Comparison of ENCODE assay signal across 2 cellular contexts in genomic region chr6:20437639-20438038, GRCh38.
TF ChIP-seq lines count a peak whose summit lies in the region.

No MANE protein-coding gene starts in this region.

TF ChIP-seq in GM23338, 12 proteins besides CTCF, POLR2A, EP300 and RAD21 (continued from another document):
- TF ChIP-seq, protein P1, sequence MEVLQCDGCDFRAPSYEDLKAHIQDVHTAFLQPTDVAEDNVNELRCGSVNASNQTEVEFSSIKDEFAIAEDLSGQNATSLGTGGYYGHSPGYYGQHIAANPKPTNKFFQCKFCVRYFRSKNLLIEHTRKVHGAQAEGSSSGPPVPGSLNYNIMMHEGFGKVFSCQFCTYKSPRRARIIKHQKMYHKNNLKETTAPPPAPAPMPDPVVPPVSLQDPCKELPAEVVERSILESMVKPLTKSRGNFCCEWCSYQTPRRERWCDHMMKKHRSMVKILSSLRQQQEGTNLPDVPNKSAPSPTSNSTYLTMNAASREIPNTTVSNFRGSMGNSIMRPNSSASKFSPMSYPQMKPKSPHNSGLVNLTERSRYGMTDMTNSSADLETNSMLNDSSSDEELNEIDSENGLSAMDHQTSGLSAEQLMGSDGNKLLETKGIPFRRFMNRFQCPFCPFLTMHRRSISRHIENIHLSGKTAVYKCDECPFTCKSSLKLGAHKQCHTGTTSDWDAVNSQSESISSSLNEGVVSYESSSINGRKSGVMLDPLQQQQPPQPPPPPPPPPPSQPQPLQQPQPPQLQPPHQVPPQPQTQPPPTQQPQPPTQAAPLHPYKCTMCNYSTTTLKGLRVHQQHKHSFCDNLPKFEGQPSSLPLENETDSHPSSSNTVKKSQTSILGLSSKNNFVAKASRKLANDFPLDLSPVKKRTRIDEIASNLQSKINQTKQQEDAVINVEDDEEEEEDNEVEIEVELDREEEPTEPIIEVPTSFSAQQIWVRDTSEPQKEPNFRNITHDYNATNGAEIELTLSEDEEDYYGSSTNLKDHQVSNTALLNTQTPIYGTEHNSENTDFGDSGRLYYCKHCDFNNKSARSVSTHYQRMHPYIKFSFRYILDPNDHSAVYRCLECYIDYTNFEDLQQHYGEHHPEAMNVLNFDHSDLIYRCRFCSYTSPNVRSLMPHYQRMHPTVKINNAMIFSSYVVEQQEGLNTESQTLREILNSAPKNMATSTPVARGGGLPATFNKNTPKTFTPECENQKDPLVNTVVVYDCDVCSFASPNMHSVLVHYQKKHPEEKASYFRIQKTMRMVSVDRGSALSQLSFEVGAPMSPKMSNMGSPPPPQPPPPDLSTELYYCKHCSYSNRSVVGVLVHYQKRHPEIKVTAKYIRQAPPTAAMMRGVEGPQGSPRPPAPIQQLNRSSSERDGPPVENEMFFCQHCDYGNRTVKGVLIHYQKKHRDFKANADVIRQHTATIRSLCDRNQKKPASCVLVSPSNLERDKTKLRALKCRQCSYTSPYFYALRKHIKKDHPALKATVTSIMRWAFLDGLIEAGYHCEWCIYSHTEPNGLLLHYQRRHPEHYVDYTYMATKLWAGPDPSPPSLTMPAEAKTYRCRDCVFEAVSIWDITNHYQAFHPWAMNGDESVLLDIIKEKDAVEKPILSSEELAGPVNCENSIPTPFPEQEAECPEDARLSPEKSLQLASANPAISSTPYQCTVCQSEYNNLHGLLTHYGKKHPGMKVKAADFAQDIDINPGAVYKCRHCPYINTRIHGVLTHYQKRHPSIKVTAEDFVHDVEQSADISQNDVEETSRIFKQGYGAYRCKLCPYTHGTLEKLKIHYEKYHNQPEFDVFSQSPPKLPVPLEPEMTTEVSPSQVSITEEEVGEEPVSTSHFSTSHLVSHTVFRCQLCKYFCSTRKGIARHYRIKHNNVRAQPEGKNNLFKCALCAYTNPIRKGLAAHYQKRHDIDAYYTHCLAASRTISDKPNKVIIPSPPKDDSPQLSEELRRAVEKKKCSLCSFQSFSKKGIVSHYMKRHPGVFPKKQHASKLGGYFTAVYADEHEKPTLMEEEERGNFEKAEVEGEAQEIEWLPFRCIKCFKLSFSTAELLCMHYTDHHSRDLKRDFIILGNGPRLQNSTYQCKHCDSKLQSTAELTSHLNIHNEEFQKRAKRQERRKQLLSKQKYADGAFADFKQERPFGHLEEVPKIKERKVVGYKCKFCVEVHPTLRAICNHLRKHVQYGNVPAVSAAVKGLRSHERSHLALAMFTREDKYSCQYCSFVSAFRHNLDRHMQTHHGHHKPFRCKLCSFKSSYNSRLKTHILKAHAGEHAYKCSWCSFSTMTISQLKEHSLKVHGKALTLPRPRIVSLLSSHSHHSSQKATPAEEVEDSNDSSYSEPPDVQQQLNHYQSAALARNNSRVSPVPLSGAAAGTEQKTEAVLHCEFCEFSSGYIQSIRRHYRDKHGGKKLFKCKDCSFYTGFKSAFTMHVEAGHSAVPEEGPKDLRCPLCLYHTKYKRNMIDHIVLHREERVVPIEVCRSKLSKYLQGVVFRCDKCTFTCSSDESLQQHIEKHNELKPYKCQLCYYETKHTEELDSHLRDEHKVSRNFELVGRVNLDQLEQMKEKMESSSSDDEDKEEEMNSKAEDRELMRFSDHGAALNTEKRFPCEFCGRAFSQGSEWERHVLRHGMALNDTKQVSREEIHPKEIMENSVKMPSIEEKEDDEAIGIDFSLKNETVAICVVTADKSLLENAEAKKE (CRISPR knock-in tag; IDR thresholded peaks at IDR 0.05), result no peak
- TF ChIP-seq ZNF331 (CRISPR knock-in tag; IDR thresholded peaks at IDR 0.05; ENCODE audit: low read depth) (no peak), EZH2phosphoT487 (IDR thresholded peaks at IDR 0.05; ENCODE audit: unreplicated experiment) (no peak), NANOG (IDR thresholded peaks at IDR 0.05; ENCODE audit: borderline replicate concordance) (no peak), CREB1 (CRISPR knock-in tag; IDR thresholded peaks at IDR 0.05; ENCODE audit: low read depth) (no peak), JUNB (IDR thresholded peaks at IDR 0.05; ENCODE audit: unreplicated experiment) (no peak), REST (IDR thresholded peaks at IDR 0.05; ENCODE audit: unreplicated experiment) (no peak), EZH2 (IDR thresholded peaks at IDR 0.05; ENCODE audit: low read depth, unreplicated experiment) (no peak), ZNF114 (CRISPR knock-in tag; IDR thresholded peaks at IDR 0.05) (no peak)
- TF ChIP-seq, protein P2, sequence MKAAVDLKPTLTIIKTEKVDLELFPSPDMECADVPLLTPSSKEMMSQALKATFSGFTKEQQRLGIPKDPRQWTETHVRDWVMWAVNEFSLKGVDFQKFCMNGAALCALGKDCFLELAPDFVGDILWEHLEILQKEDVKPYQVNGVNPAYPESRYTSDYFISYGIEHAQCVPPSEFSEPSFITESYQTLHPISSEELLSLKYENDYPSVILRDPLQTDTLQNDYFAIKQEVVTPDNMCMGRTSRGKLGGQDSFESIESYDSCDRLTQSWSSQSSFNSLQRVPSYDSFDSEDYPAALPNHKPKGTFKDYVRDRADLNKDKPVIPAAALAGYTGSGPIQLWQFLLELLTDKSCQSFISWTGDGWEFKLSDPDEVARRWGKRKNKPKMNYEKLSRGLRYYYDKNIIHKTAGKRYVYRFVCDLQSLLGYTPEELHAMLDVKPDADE (IDR thresholded peaks at IDR 0.05), result no peak

TF ChIP-seq in WTC11, 78 proteins besides CTCF, POLR2A, EP300 and RAD21 (continued from another document):
- TF ChIP-seq AR (CRISPR knock-in tag; IDR thresholded peaks at IDR 0.05), result no peak
- no peak for TF ChIP-seq CREB1 (CRISPR knock-in tag; IDR thresholded peaks at IDR 0.05)
- TF ChIP-seq, protein P3, sequence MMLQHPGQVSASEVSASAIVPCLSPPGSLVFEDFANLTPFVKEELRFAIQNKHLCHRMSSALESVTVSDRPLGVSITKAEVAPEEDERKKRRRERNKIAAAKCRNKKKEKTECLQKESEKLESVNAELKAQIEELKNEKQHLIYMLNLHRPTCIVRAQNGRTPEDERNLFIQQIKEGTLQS (CRISPR knock-in tag; conservative IDR thresholded peaks at IDR 0.05), result no peak
- TF ChIP-seq, protein P4, sequence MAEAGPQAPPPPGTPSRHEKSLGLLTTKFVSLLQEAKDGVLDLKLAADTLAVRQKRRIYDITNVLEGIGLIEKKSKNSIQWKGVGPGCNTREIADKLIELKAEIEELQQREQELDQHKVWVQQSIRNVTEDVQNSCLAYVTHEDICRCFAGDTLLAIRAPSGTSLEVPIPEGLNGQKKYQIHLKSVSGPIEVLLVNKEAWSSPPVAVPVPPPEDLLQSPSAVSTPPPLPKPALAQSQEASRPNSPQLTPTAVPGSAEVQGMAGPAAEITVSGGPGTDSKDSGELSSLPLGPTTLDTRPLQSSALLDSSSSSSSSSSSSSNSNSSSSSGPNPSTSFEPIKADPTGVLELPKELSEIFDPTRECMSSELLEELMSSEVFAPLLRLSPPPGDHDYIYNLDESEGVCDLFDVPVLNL (CRISPR knock-in tag; IDR thresholded peaks at IDR 0.05; ENCODE audit: borderline replicate concordance, low read depth), result no peak
- TF ChIP-seq, protein P5, sequence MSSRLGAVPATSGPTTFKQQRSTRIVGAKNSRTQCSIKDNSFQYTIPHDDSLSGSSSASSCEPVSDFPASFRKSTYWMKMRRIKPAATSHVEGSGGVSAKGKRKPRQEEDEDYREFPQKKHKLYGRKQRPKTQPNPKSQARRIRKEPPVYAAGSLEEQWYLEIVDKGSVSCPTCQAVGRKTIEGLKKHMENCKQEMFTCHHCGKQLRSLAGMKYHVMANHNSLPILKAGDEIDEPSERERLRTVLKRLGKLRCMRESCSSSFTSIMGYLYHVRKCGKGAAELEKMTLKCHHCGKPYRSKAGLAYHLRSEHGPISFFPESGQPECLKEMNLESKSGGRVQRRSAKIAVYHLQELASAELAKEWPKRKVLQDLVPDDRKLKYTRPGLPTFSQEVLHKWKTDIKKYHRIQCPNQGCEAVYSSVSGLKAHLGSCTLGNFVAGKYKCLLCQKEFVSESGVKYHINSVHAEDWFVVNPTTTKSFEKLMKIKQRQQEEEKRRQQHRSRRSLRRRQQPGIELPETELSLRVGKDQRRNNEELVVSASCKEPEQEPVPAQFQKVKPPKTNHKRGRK (CRISPR knock-in tag; IDR thresholded peaks at IDR 0.05; ENCODE audit: borderline replicate concordance), result no peak
- no peak for TF ChIP-seq ZNF232 (CRISPR knock-in tag; IDR thresholded peaks at IDR 0.05)
- TF ChIP-seq FOXJ3 (CRISPR knock-in tag; IDR thresholded peaks at IDR 0.05; ENCODE audit: borderline replicate concordance), result no peak
- no peak for TF ChIP-seq USF2 (CRISPR knock-in tag; IDR thresholded peaks at IDR 0.05)
- TF ChIP-seq FOXP4 (CRISPR knock-in tag; IDR thresholded peaks at IDR 0.05), result no peak
- no peak for TF ChIP-seq FOXP1 (CRISPR knock-in tag; IDR thresholded peaks at IDR 0.05; ENCODE audit: borderline replicate concordance)
- TF ChIP-seq GABPB1 (CRISPR knock-in tag; IDR thresholded peaks at IDR 0.05), result no peak
- TF ChIP-seq ELF4 (CRISPR knock-in tag; IDR thresholded peaks at IDR 0.05; ENCODE audit: low read depth), result no peak
- TF ChIP-seq SMAD3 (CRISPR knock-in tag; IDR thresholded peaks at IDR 0.05; ENCODE audit: borderline replicate concordance), result no peak
